11 cellular contexts compared by ENCODE assay signal in genomic region chr18:79397288-79397829, GRCh38. TPM values are rescaled to one million over a fixed set of nuclear protein-coding genes. Genes with fewer than 3 reads are reported as not detected.
DNase-seq lines count a peak whose midpoint lies in the region; ATAC-seq and TF ChIP-seq lines count a peak whose summit lies in the region.
"Had no signal": no experiment of that assay in that cellular context is flagged by ENCODE, and none has a peak within 500 bp of the region (broad histone marks: within the 10 kb centered on the region; RNA-seq: fewer than 3 reads in every experiment).

No MANE protein-coding gene starts in this region.

- ATAC-seq in GM23338: no peak
- no peak for ATAC-seq in sciatic nerve
- ATAC-seq: pancreas had no signal

- 21% methylated on average over 20 of the region's 26 CpGs for WGBS in SK-N-SH (ENCODE audit: low lambda C conversion rate)

- no peak overlapping the region for H3K9ac ChIP-seq in SK-N-SH

- H3K9me3 Mint-ChIP-seq in GM23338: peaks cover 3% of the 10 kb centered on the region; the same call in 1 of the 3 replicates

- no peak overlapping the region for H3K27ac Mint-ChIP-seq in GM23338

- H3K27me3 ChIP-seq in GM23338 (ENCODE audit: insufficient read depth): peaks cover 70% of the 10 kb centered on the region
- peaks cover 71% of the 10 kb centered on the region for H3K27me3 ChIP-seq in SK-N-SH (ENCODE audit: insufficient read depth)

- POLR2A ChIA-PET in SK-N-SH (lab: Yijun Ruan, JAX): no interaction called here

- H3K4me3 ChIP-seq in GM23338: peak overlapping the region; percentile 53
- peak overlapping the region; percentile 17 to 32; a peak in 3 of 4 replicates for H3K4me3 ChIP-seq in SK-N-SH (ENCODE audit: low read depth in 2 of 2, low read length in 1 of 2)
- peak overlapping the region; percentile 2 for H3K4me3 ChIP-seq in epithelial cell of proximal tubule (ENCODE audit: low read depth, low read length)

- H3K36me3 ChIP-seq in GM23338 (ENCODE audit: insufficient read depth): no peaks in the 10 kb centered on the region
- no peaks in the 10 kb centered on the region for H3K36me3 ChIP-seq in SK-N-SH (replicated peaks in 1 of 2; ENCODE audit: control insufficient read depth in 1 of 2, insufficient read depth in 2 of 2, low read length in 1 of 2)
- H3K36me3 ChIP-seq: pancreas had no signal

- H3K4me3 Mint-ChIP-seq in GM23338: peak overlapping the region; percentile 16; the same call in 1 of the 3 replicates

- intact Hi-C loops in sciatic nerve (cut with DNase I): loop anchor here (5.0 kb wide), 1 partner anchor 130 kb away; no protein-coding TSS in a partner anchor

- H3K79me2 ChIP-seq in GM23338 (replicated peaks; ENCODE audit: insufficient read depth): no peaks in the 10 kb centered on the region
- H3K79me2 ChIP-seq in SK-N-SH (ENCODE audit: insufficient read depth): no peaks in the 10 kb centered on the region

- TF ChIP-seq CTCF in GM23338 (conservative IDR thresholded peaks at IDR 0.05; ENCODE audit: low read depth in 2 of 2): no peak
- TF ChIP-seq CTCF in SK-N-SH (IDR thresholded peaks at IDR 0.05): no peak
- TF ChIP-seq CTCF in epithelial cell of proximal tubule (conservative IDR thresholded peaks at IDR 0.05; ENCODE audit: low read depth, low read length): no peak

- H3K9me3 ChIP-seq in SK-N-SH: no peaks in the 10 kb centered on the region
- H3K9me3 ChIP-seq: pancreas had no signal

- H4K20me1 ChIP-seq in GM23338 (replicated peaks; ENCODE audit: insufficient read depth) (no peaks in the 10 kb centered on the region; the same call in 1 of the 2 replicates), SK-N-SH (ENCODE audit: insufficient read depth) (peaks cover 8% of the 10 kb centered on the region; the same call in 1 of the 2 replicates)

- H3K4me1 ChIP-seq in GM23338 (ENCODE audit: insufficient read depth) (peaks cover 13% of the 10 kb centered on the region), SK-N-SH (ENCODE audit: control insufficient read depth in 1 of 2, insufficient read depth in 2 of 2, low read depth in 1 of 2, low read length in 1 of 2) (no peaks in the 10 kb centered on the region; a peak in 1 of 4 replicates)

- H3K4me1 Mint-ChIP-seq in GM23338: peaks cover 15% of the 10 kb centered on the region

- no peak overlapping the region for H3K27ac ChIP-seq in GM23338 (ENCODE audit: low read depth)
- no peak overlapping the region for H3K27ac ChIP-seq in SK-N-SH (ENCODE audit: low read depth in 2 of 2, low read length in 1 of 2)
- H3K27ac ChIP-seq: pancreas had no signal

- H2AFZ ChIP-seq in GM23338 (no peak overlapping the region), SK-N-SH (ENCODE audit: low read depth) (no peak overlapping the region)

- no peaks in the 10 kb centered on the region; the same call in 2 of the 3 replicates for H3K36me3 Mint-ChIP-seq in GM23338 (ENCODE audit: low read depth)

- CTCF ChIA-PET in SK-N-SH (lab: Yijun Ruan, JAX): interaction anchor here (1.5 kb wide), 1 partner anchor 16 kb away, joined by 4 read pairs; no protein-coding TSS in a partner anchor

- H3K27me3 Mint-ChIP-seq in GM23338 (ENCODE audit: insufficient read depth, low read depth, poor library complexity): peaks cover 64% of the 10 kb centered on the region

- no peak for TF ChIP-seq RAD21 in SK-N-SH (IDR thresholded peaks at IDR 0.05; ENCODE audit: low read length)

- TF ChIP-seq EP300 in SK-N-SH (IDR thresholded peaks at IDR 0.05; ENCODE audit: borderline replicate concordance in 1 of 2, low read depth in 1 of 2, low read length in 1 of 2): no peak

- H3K9me2 ChIP-seq in GM23338 (ENCODE audit: insufficient read depth): no peaks in the 10 kb centered on the region
- H3K9me2 ChIP-seq in SK-N-SH: no peaks in the 10 kb centered on the region

- H3F3A ChIP-seq in GM23338 (replicated peaks; ENCODE audit: low read depth) (peaks cover under 1% of the 10 kb centered on the region; the same call in 1 of the 2 replicates), SK-N-SH (replicated peaks; ENCODE audit: insufficient read depth) (no peaks in the 10 kb centered on the region)

- DNase-seq in GM23338 (ENCODE audit: low spot score) (no peak), SK-N-SH (no peak), epithelial cell of proximal tubule (ENCODE audit: low read depth) (no peak), sciatic nerve (ENCODE audit: low spot score) (peak; percentile 59), NCI-H524 treated with DMSO at 0.1 percent for 48 hours (lab: John Stamatoyannopoulos, UW) (no peak), NCI-H510A treated with DMSO at 0.1 percent for 48 hours (lab: John Stamatoyannopoulos, UW) (no peak), NCI-H345 treated with DMSO at 0.1 percent for 48 hours (lab: John Stamatoyannopoulos, UW; ENCODE audit: unreplicated experiment) (no peak)
- DNase-seq: DMS 273 treated with DMSO at 0.1 percent for 48 hours; effector CD4-positive, alpha-beta T cell; stimulated activated CD4-positive, alpha-beta T cell treated with anti-CD3 and anti-CD28 coated beads, Interleukin-4, amount 100 ng/mL, for 4 hours had no signal

- H3K4me2 ChIP-seq in GM23338: peak overlapping the region; percentile 76
- H3K4me2 ChIP-seq in SK-N-SH: peak overlapping the region; percentile 59; the same call in 1 of the 2 replicates

TF ChIP-seq in SK-N-SH, 30 proteins besides CTCF, POLR2A, EP300 and RAD21:
- no peak for TF ChIP-seq GABPA (IDR thresholded peaks at IDR 0.05; ENCODE audit: low read depth)
- TF ChIP-seq, protein P1, sequence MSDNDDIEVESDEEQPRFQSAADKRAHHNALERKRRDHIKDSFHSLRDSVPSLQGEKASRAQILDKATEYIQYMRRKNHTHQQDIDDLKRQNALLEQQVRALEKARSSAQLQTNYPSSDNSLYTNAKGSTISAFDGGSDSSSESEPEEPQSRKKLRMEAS (IDR thresholded peaks at IDR 0.05; ENCODE audit: low read depth): no peak
- TF ChIP-seq, protein P2, sequence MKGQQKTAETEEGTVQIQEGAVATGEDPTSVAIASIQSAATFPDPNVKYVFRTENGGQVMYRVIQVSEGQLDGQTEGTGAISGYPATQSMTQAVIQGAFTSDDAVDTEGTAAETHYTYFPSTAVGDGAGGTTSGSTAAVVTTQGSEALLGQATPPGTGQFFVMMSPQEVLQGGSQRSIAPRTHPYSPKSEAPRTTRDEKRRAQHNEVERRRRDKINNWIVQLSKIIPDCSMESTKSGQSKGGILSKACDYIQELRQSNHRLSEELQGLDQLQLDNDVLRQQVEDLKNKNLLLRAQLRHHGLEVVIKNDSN (IDR thresholded peaks at IDR 0.05; ENCODE audit: borderline replicate concordance, low read depth): no peak
- TF ChIP-seq, protein P3, sequence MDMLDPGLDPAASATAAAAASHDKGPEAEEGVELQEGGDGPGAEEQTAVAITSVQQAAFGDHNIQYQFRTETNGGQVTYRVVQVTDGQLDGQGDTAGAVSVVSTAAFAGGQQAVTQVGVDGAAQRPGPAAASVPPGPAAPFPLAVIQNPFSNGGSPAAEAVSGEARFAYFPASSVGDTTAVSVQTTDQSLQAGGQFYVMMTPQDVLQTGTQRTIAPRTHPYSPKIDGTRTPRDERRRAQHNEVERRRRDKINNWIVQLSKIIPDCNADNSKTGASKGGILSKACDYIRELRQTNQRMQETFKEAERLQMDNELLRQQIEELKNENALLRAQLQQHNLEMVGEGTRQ (IDR thresholded peaks at IDR 0.05; ENCODE audit: borderline replicate concordance, low read depth, low read length): no peak
- no peak for TF ChIP-seq YY1 (IDR thresholded peaks at IDR 0.05; ENCODE audit: low read depth)
- no peak for TF ChIP-seq EZH2phosphoT487 (IDR thresholded peaks at IDR 0.05; ENCODE audit: borderline replicate concordance, low read depth)
- TF ChIP-seq POLR2AphosphoS5 (IDR thresholded peaks at IDR 0.05; ENCODE audit: low read depth, low read length): no peak
- TF ChIP-seq SMC3 (IDR thresholded peaks at IDR 0.05; ENCODE audit: low read depth, low read length): no peak
- TF ChIP-seq NFIC (IDR thresholded peaks at IDR 0.05; ENCODE audit: borderline replicate concordance): no peak

RNA-seq across cellular contexts. Expression of gene NFATC1, which starts 1.6 kb away (rescaled TPM):
- 5.0 and 6.4 TPM in 2 replicates for total RNA-seq in GM23338 (2014; rRNA removed; shearing (Covaris generic))
- polyA plus RNA-seq in GM23338 (2016; fragmentation: Nextera tagmentation; extraction: Ambion mirVana) (2.7 and 3.9 TPM in 2 replicates), SK-N-SH (2012; rRNA removed) (0.02 TPM in 1 of 2 replicates, not detected in the other)
- not detected in 2 replicates for polyA plus RNA-seq in SK-N-SH (2012; cell fraction: cytosol; rRNA removed)
- not detected in 2 replicates for polyA plus RNA-seq in SK-N-SH (2012; cell fraction: nucleus; rRNA removed)
- total RNA-seq in epithelial cell of proximal tubule (0.46 and 2.1 TPM in 2 replicates), sciatic nerve (80.3 TPM)

Comparison
In these comparisons a context has a peak if more than half of its experiments do, and no peak if none do; other contexts are left out.
1. H3K4me3 ChIP-seq: peak in every context shown above with its lines; median percentile 53 in GM23338; 24 in SK-N-SH; 2 in epithelial cell of proximal tubule.
2. RNA of gene NFATC1, which starts 1.6 kb away (total RNA-seq): 80.3 TPM in sciatic nerve (single experiment); 5.0 to 6.4 TPM in GM23338 and 0.46 to 2.1 TPM in epithelial cell of proximal tubule; every median in the first group is over 10 times any median in the second.